ENCODE assay signal across 10 cellular contexts in the genomic region with DNA sequence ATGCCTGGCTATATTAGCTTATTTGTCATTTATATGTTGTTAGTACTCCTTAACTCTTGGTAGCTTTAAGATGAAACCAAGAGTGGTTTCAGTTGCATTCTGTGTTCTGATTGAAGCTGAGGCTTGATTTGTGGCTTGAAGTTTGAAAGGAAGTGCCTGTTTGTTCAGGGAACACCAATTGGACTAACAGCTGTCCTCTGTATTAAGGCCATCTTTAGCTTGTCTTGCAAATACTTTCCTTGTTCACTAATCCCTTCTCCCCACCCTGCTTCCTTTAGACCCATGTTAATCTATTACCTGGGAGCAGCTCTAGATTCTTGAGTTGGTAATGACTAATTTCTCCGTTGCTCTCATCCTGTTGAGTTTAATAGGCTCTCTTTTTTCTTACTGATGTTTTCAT. TPM values are rescaled to one million over a fixed set of nuclear protein-coding genes. Genes with fewer than 3 reads are reported as not detected.
DNase-seq lines count a peak whose midpoint lies in the region; ATAC-seq and FAIRE-seq lines count a peak whose summit lies in the region.
"Had no signal": no experiment of that assay in that cellular context is flagged by ENCODE, and none has a peak within 500 bp of the region (broad histone marks: within the 10 kb centered on the region; RNA-seq: fewer than 3 reads in every experiment).

No MANE protein-coding gene starts in this region.

- no peak for FAIRE-seq in small intestine (lab: Jason Lieb, UNC)

- no peak for ATAC-seq in HG02642 (IDR thresholded peaks at IDR 0.05; ENCODE audit: poor library complexity, unreplicated experiment)
- ATAC-seq: lower lobe of right lung had no signal

- 3 to 37% (median 11%) methylated on average over 1 of the region's 1 CpG for WGBS in small intestine, 3 donors

- peak overlapping the region; percentile 26 for H3K4me3 ChIP-seq in effector memory CD4-positive, alpha-beta T cell (ENCODE audit: insufficient read depth, low read depth, low read length, poor library complexity, severe bottlenecking)
- no peak overlapping the region for H3K4me3 ChIP-seq in small intestine (ENCODE audit: low read depth in 1 of 2, low read length in 2 of 2)
- H3K4me3 ChIP-seq: lower lobe of right lung had no signal

- peak overlapping the region; percentile 0 for H3K27ac ChIP-seq in effector memory CD4-positive, alpha-beta T cell (ENCODE audit: insufficient read depth, low read length, poor library complexity, severe bottlenecking)
- H3K27ac ChIP-seq in small intestine (ENCODE audit: low read depth in 1 of 2, low read length in 1 of 2), result peak overlapping the region; percentile 92 to 95
- H3K27ac ChIP-seq: lower lobe of right lung had no signal

- H3K4me1 ChIP-seq in effector memory CD4-positive, alpha-beta T cell (ENCODE audit: control insufficient read depth, insufficient read depth, low read length, poor library complexity, severe bottlenecking), result peaks cover 72% of the 10 kb centered on the region
- H3K4me1 ChIP-seq in small intestine (ENCODE audit: control insufficient read depth in 2 of 2, insufficient read depth in 1 of 2, low read depth in 1 of 2, low read length in 1 of 2), result peaks cover 22 to 45% of the 10 kb centered on the region in 2 donors

- peaks cover 63% of the 10 kb centered on the region for H3K4me1 Mint-ChIP-seq in activated naive CD4-positive, alpha-beta T cell treated with anti-CD3 and anti-CD28 coated beads, Interleukin-2, amount 50 U/mL, for 24 hours

- H3K36me3 ChIP-seq in effector memory CD4-positive, alpha-beta T cell (ENCODE audit: control insufficient read depth, insufficient read depth, low read length), result peaks cover 5% of the 10 kb centered on the region
- no peaks in the 10 kb centered on the region for H3K36me3 ChIP-seq in small intestine (ENCODE audit: control insufficient read depth in 2 of 2, insufficient read depth in 2 of 2, low read length in 2 of 2)
- H3K36me3 ChIP-seq: lower lobe of right lung had no signal

- no peaks in the 10 kb centered on the region for H3K9me3 ChIP-seq in effector memory CD4-positive, alpha-beta T cell (ENCODE audit: control insufficient read depth, low read length)
- H3K9me3 ChIP-seq in small intestine (ENCODE audit: control insufficient read depth, low read depth), result no peaks in the 10 kb centered on the region
- H3K9me3 ChIP-seq: lower lobe of right lung had no signal

- H3K4me3 Mint-ChIP-seq in activated naive CD4-positive, alpha-beta T cell treated with anti-CD3 and anti-CD28 coated beads, Interleukin-2, amount 50 U/mL, for 24 hours, result peak overlapping the region; percentile 56
- H3K4me3 Mint-ChIP-seq: brain had no signal

- peak overlapping the region; percentile 20 for H3K27ac Mint-ChIP-seq in activated naive CD4-positive, alpha-beta T cell treated with anti-CD3 and anti-CD28 coated beads, Interleukin-2, amount 50 U/mL, for 24 hours
- H3K27ac Mint-ChIP-seq: brain had no signal

- DNase-seq in activated naive CD4-positive, alpha-beta T cell treated with Interleukin-2 at 50 U/mL for 16 hours, result no peak
- DNase-seq in NCI-H524 treated with DMSO at 0.1 percent for 48 hours (lab: John Stamatoyannopoulos, UW) (peak; percentile 58), small intestine (peak; percentile 91), cerebellum (ENCODE audit: low spot score) (no peak), HK-2 (ENCODE audit: unreplicated experiment) (no peak)
- no peak for DNase-seq in effector memory CD4-positive, alpha-beta T cell
- DNase-seq: lower lobe of right lung had no signal

- H3K27me3 Mint-ChIP-seq in activated naive CD4-positive, alpha-beta T cell treated with anti-CD3 and anti-CD28 coated beads, Interleukin-2, amount 50 U/mL, for 24 hours, result no peaks in the 10 kb centered on the region
- H3K27me3 Mint-ChIP-seq: brain had no signal

- no peaks in the 10 kb centered on the region for H3K9me3 Mint-ChIP-seq in activated naive CD4-positive, alpha-beta T cell treated with anti-CD3 and anti-CD28 coated beads, Interleukin-2, amount 50 U/mL, for 24 hours

- peaks cover 6% of the 10 kb centered on the region for H3K36me3 Mint-ChIP-seq in activated naive CD4-positive, alpha-beta T cell treated with anti-CD3 and anti-CD28 coated beads, Interleukin-2, amount 50 U/mL, for 24 hours

- no peaks in the 10 kb centered on the region for H3K27me3 ChIP-seq in effector memory CD4-positive, alpha-beta T cell (replicated peaks; ENCODE audit: control insufficient read depth, insufficient read depth, low read length, poor library complexity, severe bottlenecking)
- H3K27me3 ChIP-seq in small intestine (ENCODE audit: control insufficient read depth in 2 of 2, insufficient read depth in 2 of 2, low read length in 2 of 2), result no peaks in the 10 kb centered on the region

RNA-seq across cellular contexts. Expression of a gene that starts 13.4 kb away (rescaled TPM):
- 10 to 100 TPM; 33.2 to 81.0 (median 37.1) TPM for polyA plus RNA-seq in small intestine
- total RNA-seq in cerebellum, result 30.9 TPM

Comparison
In these comparisons a context has a peak if more than half of its experiments do, and no peak if none do; other contexts are left out.
1. DNase-seq: peak in NCI-H524 treated with DMSO at 0.1 percent for 48 hours (single experiment) and small intestine (single experiment); none in activated naive CD4-positive, alpha-beta T cell treated with Interleukin-2 at 50 U/mL for 16 hours (single experiment), effector memory CD4-positive, alpha-beta T cell (0 of 3), cerebellum (single experiment) and HK-2 (single experiment).